Comparison of ENCODE assay signal across 8 cellular contexts in the genomic region with DNA sequence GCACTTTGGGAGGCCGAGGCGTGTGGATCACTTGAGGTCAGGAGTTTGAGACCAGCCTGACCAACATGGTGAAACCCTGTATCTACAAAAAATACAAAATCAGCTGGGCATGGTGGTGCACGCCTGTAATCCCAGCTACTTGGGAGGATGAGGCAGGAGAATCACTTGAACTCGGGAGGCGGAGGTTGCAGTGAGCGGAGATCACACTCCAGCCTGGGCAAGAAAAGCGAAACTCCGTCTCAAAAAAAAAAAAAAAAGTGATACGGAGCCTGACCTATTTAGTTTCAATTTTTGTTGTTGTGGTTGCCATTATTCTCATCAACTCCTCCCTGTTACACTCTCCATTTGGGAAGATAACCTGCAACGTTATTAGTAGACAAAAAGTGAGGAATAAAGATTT. TPM values are rescaled to one million over a fixed set of nuclear protein-coding genes. Genes with fewer than 3 reads are reported as not detected.
A peak's percentile ranks its signal among the peaks of the same experiment; 100 is the strongest.
DNase-seq lines count a peak whose midpoint lies in the region; ATAC-seq and TF ChIP-seq lines count a peak whose summit lies in the region.
"Not testable (repeated sequence)": the region's sequence is repeated elsewhere in the genome, so short reads cannot be mapped to it uniquely, and the experiment has no call there.

No MANE protein-coding gene starts in this region.

- H3K27me3 Mint-ChIP-seq in CD4-positive, CD25-positive, alpha-beta regulatory T cell; activated CD4-positive, alpha-beta T cell treated with anti-CD3 and anti-CD28 coated beads, Interleukin-2, amount 10 ng/mL, durations not matched to agents 7 days and 5 days; osteocyte (ENCODE audit: unreplicated experiment): not testable (repeated sequence)

- peak in 1 of 3 donors; percentile 16 for DNase-seq in CD4-positive, CD25-positive, alpha-beta regulatory T cell
- DNase-seq in activated CD4-positive, alpha-beta T cell treated with anti-CD3 and anti-CD28 coated beads, Interleukin-2, amount 10 ng/mL, durations not matched to agents 7 days and 5 days; body of pancreas; esophagus muscularis mucosa (ENCODE audit: extremely low spot score); osteocyte (ENCODE audit: extremely low spot score, unreplicated experiment); testis: not testable (repeated sequence)

- 72 to 80% methylated on average over 10 of the region's 10 CpGs for WGBS in body of pancreas, 2 donors
- 37% methylated on average over 10 of the region's 10 CpGs for WGBS in esophagus muscularis mucosa
- WGBS in liver = 12% methylated on average over 10 of the region's 10 CpGs
- WGBS in testis, 2 donors = 40 to 51% methylated on average over 10 of the region's 10 CpGs

- not testable (repeated sequence) for H3K9me3 Mint-ChIP-seq in CD4-positive, CD25-positive, alpha-beta regulatory T cell; activated CD4-positive, alpha-beta T cell treated with anti-CD3 and anti-CD28 coated beads, Interleukin-2, amount 10 ng/mL, durations not matched to agents 7 days and 5 days; osteocyte (ENCODE audit: unreplicated experiment)

- H2AFZ ChIP-seq in KMS-11 (ENCODE audit: low read depth) = not testable (repeated sequence)

- not testable (repeated sequence) for TF ChIP-seq CTCF in KMS-11 (conservative IDR thresholded peaks at IDR 0.05; ENCODE audit: low read depth, low read length); body of pancreas (IDR thresholded peaks at IDR 0.05); esophagus muscularis mucosa (IDR thresholded peaks at IDR 0.05); liver (IDR thresholded peaks at IDR 0.05; ENCODE audit: low read depth, low read length, missing input control); osteocyte (IDR thresholded peaks at IDR 0.05); testis (IDR thresholded peaks at IDR 0.05)

- peaks cover 25% of the 10 kb centered on the region for H3K4me1 ChIP-seq in CD4-positive, CD25-positive, alpha-beta regulatory T cell (ENCODE audit: control insufficient read depth, insufficient read depth, low read length, poor library complexity, severe bottlenecking)
- H3K4me1 ChIP-seq in KMS-11 (ENCODE audit: low read depth, poor library complexity, severe bottlenecking) (peaks cover 33% of the 10 kb centered on the region), body of pancreas (peaks cover 46% of the 10 kb centered on the region), esophagus muscularis mucosa (peaks cover 59 to 85% (median 80%) of the 10 kb centered on the region in 4 donors), liver (ENCODE audit: control insufficient read depth in 4 of 4, insufficient read depth in 4 of 4, low read length in 3 of 4) (peaks cover 13 to 61% (median 51%) of the 10 kb centered on the region in 4 donors), testis (peaks cover 18% of the 10 kb centered on the region)

- peak overlapping the region; percentile 95 for H3K4me2 ChIP-seq in KMS-11

- POLR2A ChIA-PET in activated CD4-positive, alpha-beta T cell treated with anti-CD3 and anti-CD28 coated beads, Interleukin-2, amount 10 ng/mL, durations not matched to agents 7 days and 5 days (lab: Charles Lee) = not testable (repeated sequence)

- ATAC-seq in CD4-positive, CD25-positive, alpha-beta regulatory T cell (ENCODE audit: low read depth in 2 of 2); body of pancreas: not testable (repeated sequence)

- H3K36me3 Mint-ChIP-seq in CD4-positive, CD25-positive, alpha-beta regulatory T cell; activated CD4-positive, alpha-beta T cell treated with anti-CD3 and anti-CD28 coated beads, Interleukin-2, amount 10 ng/mL, durations not matched to agents 7 days and 5 days (ENCODE audit: low read depth); osteocyte (ENCODE audit: unreplicated experiment): not testable (repeated sequence)

- CTCF ChIA-PET in activated CD4-positive, alpha-beta T cell treated with anti-CD3 and anti-CD28 coated beads, Interleukin-2, amount 10 ng/mL, durations not matched to agents 7 days and 5 days (lab: Charles Lee) = interaction anchor here (0.6 to 1.1 kb wide), 2 partner anchors 49 to 219 kb away, joined by 4 read pairs; no protein-coding TSS in a partner anchor

- not testable (repeated sequence) for H3K36me3 ChIP-seq in CD4-positive, CD25-positive, alpha-beta regulatory T cell (ENCODE audit: control insufficient read depth, insufficient read depth, low read length); KMS-11 (ENCODE audit: insufficient read depth); body of pancreas (replicated peaks in 1 of 2; ENCODE audit: insufficient read depth in 1 of 2, low read depth in 2 of 2); liver (ENCODE audit: control insufficient read depth in 4 of 4, insufficient read depth in 3 of 4, low read depth in 1 of 4, low read length in 3 of 4); testis (ENCODE audit: low read depth, missing control alignments)
- H3K36me3 ChIP-seq in esophagus muscularis mucosa = peaks cover 0 to 13% (median 6%) of the 10 kb centered on the region in 4 donors

- not testable (repeated sequence) for TF ChIP-seq RAD21 in liver (IDR thresholded peaks at IDR 0.05)

- TF ChIP-seq POLR2A in body of pancreas (IDR thresholded peaks at IDR 0.05); esophagus muscularis mucosa (IDR thresholded peaks at IDR 0.05; ENCODE audit: low read depth); testis (IDR thresholded peaks at IDR 0.05): not testable (repeated sequence)

- TF ChIP-seq EP300 in esophagus muscularis mucosa (IDR thresholded peaks at IDR 0.05) = not testable (repeated sequence)

- not testable (repeated sequence) for H3K79me2 ChIP-seq in KMS-11 (ENCODE audit: insufficient read depth, low read depth)

- H3K27ac Mint-ChIP-seq in CD4-positive, CD25-positive, alpha-beta regulatory T cell = peak overlapping the region in 1 of 3 donors; percentile 99
- peak overlapping the region; percentile 84 for H3K27ac Mint-ChIP-seq in activated CD4-positive, alpha-beta T cell treated with anti-CD3 and anti-CD28 coated beads, Interleukin-2, amount 10 ng/mL, durations not matched to agents 7 days and 5 days
- H3K27ac Mint-ChIP-seq in osteocyte (ENCODE audit: unreplicated experiment) = not testable (repeated sequence)

- peak overlapping the region; percentile 8 for H3K27ac ChIP-seq in CD4-positive, CD25-positive, alpha-beta regulatory T cell (ENCODE audit: insufficient read depth, low read length, poor library complexity, severe bottlenecking)
- H3K27ac ChIP-seq in KMS-11 = not testable (repeated sequence)
- H3K27ac ChIP-seq in body of pancreas = peak overlapping the region in 3 of 4 donors; percentile 75 to 81 (median 80)
- peak overlapping the region; percentile 94 to 97 (median 96) for H3K27ac ChIP-seq in esophagus muscularis mucosa (replicated peaks in 1 of 4)
- peak overlapping the region; percentile 70 to 93 for H3K27ac ChIP-seq in liver (ENCODE audit: low read depth in 1 of 2, low read length in 2 of 2)
- peak overlapping the region; percentile 81 to 96 for H3K27ac ChIP-seq in testis

- not testable (repeated sequence) for H4K20me1 ChIP-seq in KMS-11 (ENCODE audit: insufficient read depth)

- not testable (repeated sequence) for H3K9me3 ChIP-seq in CD4-positive, CD25-positive, alpha-beta regulatory T cell (ENCODE audit: control insufficient read depth in 2 of 2, low read length in 2 of 2); body of pancreas; esophagus muscularis mucosa; liver (ENCODE audit: control insufficient read depth in 4 of 4, low read length in 3 of 4); testis

- H3K9ac ChIP-seq in KMS-11 = not testable (repeated sequence)
- H3K9ac ChIP-seq in liver (ENCODE audit: low read depth in 1 of 2, low read length in 2 of 2) = peak overlapping the region; percentile 89 to 95

- peaks cover 11 to 58% (median 33%) of the 10 kb centered on the region in 4 donors for H3K4me1 Mint-ChIP-seq in CD4-positive, CD25-positive, alpha-beta regulatory T cell
- peaks cover 45% of the 10 kb centered on the region for H3K4me1 Mint-ChIP-seq in activated CD4-positive, alpha-beta T cell treated with anti-CD3 and anti-CD28 coated beads, Interleukin-2, amount 10 ng/mL, durations not matched to agents 7 days and 5 days
- H3K4me1 Mint-ChIP-seq in osteocyte (ENCODE audit: unreplicated experiment) = peaks cover 64% of the 10 kb centered on the region

- H3K4me3 Mint-ChIP-seq in CD4-positive, CD25-positive, alpha-beta regulatory T cell = peak overlapping the region; percentile 91 to 95 (median 93)
- H3K4me3 Mint-ChIP-seq in activated CD4-positive, alpha-beta T cell treated with anti-CD3 and anti-CD28 coated beads, Interleukin-2, amount 10 ng/mL, durations not matched to agents 7 days and 5 days = peak overlapping the region; percentile 79
- peak overlapping the region; percentile 85 for H3K4me3 Mint-ChIP-seq in osteocyte (ENCODE audit: unreplicated experiment)

- not testable (repeated sequence) for H3K27me3 ChIP-seq in CD4-positive, CD25-positive, alpha-beta regulatory T cell (ENCODE audit: control insufficient read depth, insufficient read depth, low read length); KMS-11 (ENCODE audit: insufficient read depth, low read depth); body of pancreas; esophagus muscularis mucosa; liver (ENCODE audit: control insufficient read depth in 4 of 4, insufficient read depth in 4 of 4, low read length in 3 of 4); testis

- intact Hi-C loops in body of pancreas (cut with DNase I); esophagus muscularis mucosa (cut with DNase I); testis (cut with DNase I; ENCODE audit: low total_unique reads): not testable (repeated sequence)

- H3K4me3 ChIP-seq in CD4-positive, CD25-positive, alpha-beta regulatory T cell (ENCODE audit: low read depth, low read length) = peak overlapping the region; percentile 86
- H3K4me3 ChIP-seq in KMS-11 (IDR thresholded peaks at IDR 0.05; ENCODE audit: insufficient read depth, low read depth, low read length); body of pancreas: not testable (repeated sequence)
- H3K4me3 ChIP-seq in esophagus muscularis mucosa (peak overlapping the region; percentile 74 to 87 (median 82)), liver (ENCODE audit: low read depth in 1 of 3, low read length in 3 of 3) (peak overlapping the region; percentile 64 to 94 (median 86)), testis (peak overlapping the region; percentile 69 to 78)

RNA-seq across cellular contexts. Expression of a gene that starts 1.4 kb away (rescaled TPM):
- total RNA-seq in CD4-positive, CD25-positive, alpha-beta regulatory T cell = 29.9 TPM
- 10 to 100 TPM; 22.3 to 25.1 (median 23.5) TPM for polyA plus RNA-seq in CD4-positive, CD25-positive, alpha-beta regulatory T cell
- total RNA-seq in activated CD4-positive, alpha-beta T cell treated with anti-CD3 and anti-CD28 coated beads, Interleukin-2, amount 10 ng/mL, durations not matched to agents 7 days and 5 days = 10 to 100 TPM; 35.5 to 48.1 TPM
- 10 to 100 TPM; 59.9 to 70.5 TPM for total RNA-seq in body of pancreas
- 100 to 1,000 TPM; 250 to 554 (median 444) TPM for total RNA-seq in esophagus muscularis mucosa
- total RNA-seq in liver = 100 to 1,000 TPM; 318 to 398 TPM
- polyA plus RNA-seq in liver = 100 to 1,000 TPM; 150 to 212 TPM
- total RNA-seq in osteocyte = 51.0 and 53.2 TPM in 2 replicates
- total RNA-seq in testis = 10 to 100 TPM; 49.7 to 53.6 TPM
- 82.3 TPM for polyA plus RNA-seq in testis (ENCODE audit: insufficient read depth, low read depth, low replicate concordance)
